Comparison of ENCODE assay signal across 8 cellular contexts in genomic region chr1:28235746-28236655, GRCh38. TPM values are rescaled to one million over a fixed set of nuclear protein-coding genes. Genes with fewer than 3 reads are reported as not detected.
A peak's percentile ranks its signal among the peaks of the same experiment; 100 is the strongest.
DNase-seq lines count a peak whose midpoint lies in the region; TF ChIP-seq lines count a peak whose summit lies in the region.

Gene ATP5IF1, plus strand, starts transcription at chr1:28236124. Its CDS starts 60 bp downstream, at chr1:28236184.

- H3K4me3 ChIP-seq in effector memory CD4-positive, alpha-beta T cell (ENCODE audit: insufficient read depth, low read depth, low read length, poor library complexity, severe bottlenecking): peak within 1 kb of the TSS; percentile 92

- H3K27ac ChIP-seq in effector memory CD4-positive, alpha-beta T cell (ENCODE audit: insufficient read depth, low read length, poor library complexity, severe bottlenecking): peak within 1 kb of the TSS; percentile 79

- peaks cover 15% of the 10 kb centered on the region for H3K4me1 ChIP-seq in effector memory CD4-positive, alpha-beta T cell (ENCODE audit: control insufficient read depth, insufficient read depth, low read length, poor library complexity, severe bottlenecking)

- no peak for TF ChIP-seq CTCF in GM20000 (IDR thresholded peaks at IDR 0.05; ENCODE audit: extremely low read depth, missing control alignments)

- no peaks in the 10 kb centered on the region for H3K27me3 ChIP-seq in effector memory CD4-positive, alpha-beta T cell (replicated peaks; ENCODE audit: control insufficient read depth, insufficient read depth, low read length, poor library complexity, severe bottlenecking)

- DNase-seq in COLO668 (lab: John Stamatoyannopoulos, UW; ENCODE audit: unreplicated experiment): peak; percentile 99
- peak; percentile 93 for DNase-seq in GM20000 (ENCODE audit: low spot score)
- DNase-seq in HS-5 (ENCODE audit: low read depth): peak; percentile 91
- peak; percentile 55 for DNase-seq in NK-92 (lab: John Stamatoyannopoulos, UW; ENCODE audit: unreplicated experiment)
- DNase-seq in activated CD8-positive, alpha-beta memory T cell treated with anti-CD3 and anti-CD28 coated beads for 1 hour (ENCODE audit: extremely low read depth in 1 of 2, low read depth in 1 of 2): peak; percentile 82 to 84
- DNase-seq in effector memory CD4-positive, alpha-beta T cell: peak; percentile 89 to 93 (median 93)
- DNase-seq in lung microvascular endothelial cell (ENCODE audit: low read depth in 2 of 2): peak; percentile 97 to 98
- DNase-seq in stimulated activated CD4-positive, alpha-beta T cell treated with anti-CD3 and anti-CD28 coated beads, TNF-alpha, amount 100 ng/mL, for 48 hours (ENCODE audit: low read depth in 3 of 3): peak; percentile 88 to 94 (median 89)

- H3K36me3 ChIP-seq in effector memory CD4-positive, alpha-beta T cell (ENCODE audit: control insufficient read depth, insufficient read depth, low read length): no peaks in the 10 kb centered on the region

- no peaks in the 10 kb centered on the region for H3K9me3 ChIP-seq in effector memory CD4-positive, alpha-beta T cell (ENCODE audit: control insufficient read depth, low read length)

RNA-seq across cellular contexts. Expression of gene ATP5IF1, which starts in this region (rescaled TPM):
- total RNA-seq in lung microvascular endothelial cell: 99.2 and 121 TPM in 2 replicates

Comparison
In these comparisons a context has a peak if more than half of its experiments do, and no peak if none do; other contexts are left out.
1. Peak in every context shown above with its lines: DNase-seq, H3K4me3 ChIP-seq and H3K27ac ChIP-seq.